In genomic region chr15:58473720-58474119, GRCh38 we compare ENCODE assay signal across 9 cellular contexts. TPM values are rescaled to one million over a fixed set of nuclear protein-coding genes. Genes with fewer than 3 reads are reported as not detected.
DNase-seq lines count a peak whose midpoint lies in the region; ATAC-seq and TF ChIP-seq lines count a peak whose summit lies in the region.
"Had no signal": no experiment of that assay in that cellular context is flagged by ENCODE, and none has a peak within 500 bp of the region (broad histone marks: within the 10 kb centered on the region; RNA-seq: fewer than 3 reads in every experiment).

No MANE protein-coding gene starts in this region.

- peak overlapping the region; percentile 60 for H3K27ac Mint-ChIP-seq in Caco-2 (ENCODE audit: unreplicated experiment)
- peak overlapping the region; percentile 94 for H3K27ac Mint-ChIP-seq in activated naive CD8-positive, alpha-beta T cell treated with anti-CD3 and anti-CD28 coated beads, Interleukin-2, amount 50 U/mL, for 24 hours
- H3K27ac Mint-ChIP-seq in naive thymus-derived CD4-positive, alpha-beta T cell, result peak overlapping the region; percentile 52 to 93 (median 83)
- H3K27ac Mint-ChIP-seq in glutamatergic neuron (ENCODE audit: unreplicated experiment), result no peak overlapping the region

- H3K4me3 Mint-ChIP-seq in Caco-2 (ENCODE audit: unreplicated experiment) (no peak overlapping the region), glutamatergic neuron (ENCODE audit: unreplicated experiment) (no peak overlapping the region)
- peak overlapping the region; percentile 74 for H3K4me3 Mint-ChIP-seq in activated naive CD8-positive, alpha-beta T cell treated with anti-CD3 and anti-CD28 coated beads, Interleukin-2, amount 50 U/mL, for 24 hours
- peak overlapping the region in 9 of 10 donors; percentile 3 to 76 (median 67) for H3K4me3 Mint-ChIP-seq in naive thymus-derived CD4-positive, alpha-beta T cell

- TF ChIP-seq CTCF in Caco-2 (IDR thresholded peaks at IDR 0.05; ENCODE audit: insufficient read depth in 1 of 2, low read depth in 1 of 2, low read length in 1 of 2, severe bottlenecking in 1 of 2, unreplicated experiment in 1 of 2), result no peak
- no peak for TF ChIP-seq CTCF in glutamatergic neuron (IDR thresholded peaks at IDR 0.05; ENCODE audit: partially characterized antibody, unreplicated experiment)

- H3K27ac ChIP-seq in naive thymus-derived CD4-positive, alpha-beta T cell (ENCODE audit: low read depth, low read length), result no peak overlapping the region

- H3K4me1 Mint-ChIP-seq in Caco-2 (ENCODE audit: low read depth, unreplicated experiment) (peaks cover 46% of the 10 kb centered on the region), glutamatergic neuron (ENCODE audit: low read depth, unreplicated experiment) (no peaks in the 10 kb centered on the region)
- H3K4me1 Mint-ChIP-seq in activated naive CD8-positive, alpha-beta T cell treated with anti-CD3 and anti-CD28 coated beads, Interleukin-2, amount 50 U/mL, for 24 hours, result peaks cover 85% of the 10 kb centered on the region
- peaks cover 33 to 76% (median 59%) of the 10 kb centered on the region in 7 donors for H3K4me1 Mint-ChIP-seq in naive thymus-derived CD4-positive, alpha-beta T cell

- CTCF ChIA-PET in Caco-2 (lab: Charles Lee), result no interaction called here
- CTCF ChIA-PET in naive thymus-derived CD4-positive, alpha-beta T cell (lab: Charles Lee), result no interaction called here

- no peaks in the 10 kb centered on the region for H3K27me3 Mint-ChIP-seq in Caco-2 (ENCODE audit: insufficient read depth, unreplicated experiment)
- no peaks in the 10 kb centered on the region for H3K27me3 Mint-ChIP-seq in activated naive CD8-positive, alpha-beta T cell treated with anti-CD3 and anti-CD28 coated beads, Interleukin-2, amount 50 U/mL, for 24 hours
- H3K27me3 Mint-ChIP-seq in naive thymus-derived CD4-positive, alpha-beta T cell, result no peaks in the 10 kb centered on the region
- H3K27me3 Mint-ChIP-seq in glutamatergic neuron (ENCODE audit: unreplicated experiment), result peaks cover 2% of the 10 kb centered on the region

- no peak for DNase-seq in Caco-2
- peak; percentile 86 for DNase-seq in HS-27A (ENCODE audit: low read depth)
- DNase-seq in activated naive CD8-positive, alpha-beta T cell treated with anti-CD3 and anti-CD28 coated beads, Interleukin-2, amount 50 U/mL, for 24 hours, result no peak
- no peak for DNase-seq in naive thymus-derived CD4-positive, alpha-beta T cell
- no peak for DNase-seq in glutamatergic neuron
- DNase-seq in NCI-H345 treated with DMSO at 0.1 percent for 48 hours (lab: John Stamatoyannopoulos, UW; ENCODE audit: unreplicated experiment), result no peak
- no peak for DNase-seq in occipital lobe (lab: John Stamatoyannopoulos, UW)
- DNase-seq in cerebellar nuclear complex (lab: John Stamatoyannopoulos, UW), result no peak
- DNase-seq: NCI-H187 had no signal

- no peaks in the 10 kb centered on the region for H3K27me3 ChIP-seq in Caco-2 (replicated peaks; ENCODE audit: control insufficient read depth, insufficient read depth, low read length)
- no peaks in the 10 kb centered on the region for H3K27me3 ChIP-seq in naive thymus-derived CD4-positive, alpha-beta T cell (ENCODE audit: control insufficient read depth in 2 of 2, insufficient read depth in 2 of 2, low read length in 2 of 2)

- H3K9me3 ChIP-seq in Caco-2, result no peaks in the 10 kb centered on the region
- H3K9me3 ChIP-seq in naive thymus-derived CD4-positive, alpha-beta T cell (ENCODE audit: control insufficient read depth in 2 of 3, low read length in 3 of 3), result no peaks in the 10 kb centered on the region

- BruUV-seq in Caco-2 (replicated peaks; lab: Mats Ljungman, UMichigan), result no TSS peak

- H3K4me1 ChIP-seq in Caco-2, result peaks cover 56% of the 10 kb centered on the region
- peaks cover 28 to 43% of the 10 kb centered on the region in 2 donors for H3K4me1 ChIP-seq in naive thymus-derived CD4-positive, alpha-beta T cell (ENCODE audit: control insufficient read depth in 2 of 2, insufficient read depth in 2 of 2, low read length in 2 of 2)

- H3K4me3 ChIP-seq in Caco-2 (ENCODE audit: low read depth, low read length), result no peak overlapping the region
- H3K4me3 ChIP-seq in naive thymus-derived CD4-positive, alpha-beta T cell (ENCODE audit: low read length), result peak overlapping the region; percentile 33

- H3K9me3 Mint-ChIP-seq in Caco-2 (ENCODE audit: unreplicated experiment) (peaks cover 13% of the 10 kb centered on the region), glutamatergic neuron (ENCODE audit: unreplicated experiment) (peaks cover 6% of the 10 kb centered on the region)
- H3K9me3 Mint-ChIP-seq in activated naive CD8-positive, alpha-beta T cell treated with anti-CD3 and anti-CD28 coated beads, Interleukin-2, amount 50 U/mL, for 24 hours, result no peaks in the 10 kb centered on the region
- H3K9me3 Mint-ChIP-seq in naive thymus-derived CD4-positive, alpha-beta T cell, result no peaks in the 10 kb centered on the region

- peaks cover 20% of the 10 kb centered on the region for H3K36me3 Mint-ChIP-seq in Caco-2 (ENCODE audit: insufficient read depth, unreplicated experiment)
- H3K36me3 Mint-ChIP-seq in activated naive CD8-positive, alpha-beta T cell treated with anti-CD3 and anti-CD28 coated beads, Interleukin-2, amount 50 U/mL, for 24 hours (ENCODE audit: low read depth), result no peaks in the 10 kb centered on the region
- peaks cover 0 to 22% (median 0%) of the 10 kb centered on the region in 5 donors for H3K36me3 Mint-ChIP-seq in naive thymus-derived CD4-positive, alpha-beta T cell
- H3K36me3 Mint-ChIP-seq in glutamatergic neuron (ENCODE audit: unreplicated experiment), result no peaks in the 10 kb centered on the region

- POLR2A ChIA-PET in Caco-2 (lab: Charles Lee), result no interaction called here
- POLR2A ChIA-PET in naive thymus-derived CD4-positive, alpha-beta T cell (lab: Charles Lee), result no interaction called here

- ATAC-seq in activated naive CD8-positive, alpha-beta T cell treated with anti-CD3 and anti-CD28 coated beads, Interleukin-2, amount 50 U/mL, for 24 hours, result peak; percentile 25
- ATAC-seq in naive thymus-derived CD4-positive, alpha-beta T cell, result peak; percentile 16

- H3K36me3 ChIP-seq in Caco-2 (ENCODE audit: control insufficient read depth, insufficient read depth, low read length), result no peaks in the 10 kb centered on the region
- H3K36me3 ChIP-seq in naive thymus-derived CD4-positive, alpha-beta T cell (ENCODE audit: control insufficient read depth in 2 of 3, insufficient read depth in 3 of 3, low read length in 3 of 3), result no peaks in the 10 kb centered on the region

- intact Hi-C loops in Caco-2 (cut with micrococcal nuclease; ENCODE audit: unreplicated experiment), result no loop called here
- intact Hi-C loops in naive thymus-derived CD4-positive, alpha-beta T cell (cut with micrococcal nuclease), result loop anchor here (1.0 to 2.0 kb wide), 3 partner anchors 11 to 44 kb away; no protein-coding TSS in a partner anchor

RNA-seq across cellular contexts. Expression of gene LIPC, which starts 41.9 kb away (rescaled TPM):
- total RNA-seq in Caco-2 (2022) (17.6 and 18.7 TPM in 2 replicates), glutamatergic neuron (ENCODE audit: unreplicated experiment) (not detected), occipital lobe (0.16 TPM)
- 1 to 10 TPM in 1 of 5 experiments, under 1 TPM in 4; 0.46 to 5.1 (median 0.77) TPM for total RNA-seq in naive thymus-derived CD4-positive, alpha-beta T cell
- 1 to 10 TPM in 1 of 2 donors, under 1 TPM in 1; 0.58 to 2.1 TPM for polyA plus RNA-seq in naive thymus-derived CD4-positive, alpha-beta T cell

Comparison
In these comparisons a context has a peak if more than half of its experiments do, and no peak if none do; other contexts are left out.
1. H3K4me3 Mint-ChIP-seq: peak in activated naive CD8-positive, alpha-beta T cell treated with anti-CD3 and anti-CD28 coated beads, Interleukin-2, amount 50 U/mL, for 24 hours (single experiment) and naive thymus-derived CD4-positive, alpha-beta T cell (9 of 10); none in Caco-2 (single experiment) and glutamatergic neuron (single experiment).